ENCODE assay signal across 1 cellular context in genomic region chr1:180922637-180923023, GRCh38.
TF ChIP-seq lines count a peak whose summit lies in the region.

No MANE protein-coding gene starts in this region.

TF ChIP-seq in WTC11, 78 proteins besides CTCF, POLR2A, EP300 and RAD21 (continued from another document):
- TF ChIP-seq AFF4 (CRISPR knock-in tag; IDR thresholded peaks at IDR 0.05; ENCODE audit: borderline replicate concordance) (no peak), AR (CRISPR knock-in tag; IDR thresholded peaks at IDR 0.05) (no peak), ZNF512 (CRISPR knock-in tag; IDR thresholded peaks at IDR 0.05; ENCODE audit: borderline replicate concordance) (no peak), GRHL2 (CRISPR knock-in tag; IDR thresholded peaks at IDR 0.05; ENCODE audit: insufficient replicate concordance, severe bottlenecking) (no peak), PRRX2 (CRISPR knock-in tag; IDR thresholded peaks at IDR 0.05) (no peak), ZNF121 (CRISPR knock-in tag; IDR thresholded peaks at IDR 0.05) (no peak), ATF1 (CRISPR knock-in tag; IDR thresholded peaks at IDR 0.05) (no peak), JUN (CRISPR knock-in tag; IDR thresholded peaks at IDR 0.05) (no peak)
